29 cellular contexts compared by ENCODE assay signal in genomic region chr10:36362257-36362656, GRCh38.
DNase-seq lines count a peak whose midpoint lies in the region; ATAC-seq, FAIRE-seq and TF ChIP-seq lines count a peak whose summit lies in the region.
"Had no signal": no experiment of that assay in that cellular context is flagged by ENCODE, and none has a peak within 500 bp of the region (broad histone marks: within the 10 kb centered on the region; RNA-seq: fewer than 3 reads in every experiment).

No MANE protein-coding gene starts in this region.

- CTCF ChIA-PET in H1 (lab: Charles Lee; ENCODE audit: partially characterized antibody), result no interaction called here

- H3K4me1 ChIP-seq in H1 (replicated peaks in 1 of 4; ENCODE audit: control insufficient read depth in 3 of 4, insufficient read depth in 4 of 4, low read length in 3 of 4), result no peaks in the 10 kb centered on the region
- H3K4me1 ChIP-seq in GM23248 (ENCODE audit: insufficient read depth), result 0 out of 2 replicates have a peak, but pooled peaks cover 4% of the 10 kb centered on the region
- H3K4me1 ChIP-seq: gastrocnemius medialis, Peyer's patch, thyroid gland, vagina had no signal

- no peak overlapping the region for H2AK5ac ChIP-seq in H1 (ENCODE audit: low read depth, low read length)

- POLR2A ChIA-PET in H1 (lab: Charles Lee; ENCODE audit: partially characterized antibody), result no interaction called here

- in situ Hi-C loops in GM23248 (cut with MboI), result no loop called here

- no peak overlapping the region for H2BK20ac ChIP-seq in H1 (ENCODE audit: low read length)

- H3K9me2 ChIP-seq in GM23248 (ENCODE audit: insufficient read depth), result no peaks in the 10 kb centered on the region; the same call in 1 of the 2 replicates

- ATAC-seq in GM21526 (IDR thresholded peaks at IDR 0.05; ENCODE audit: low FRiP score, unreplicated experiment), result no peak
- ATAC-seq in GM18909 (IDR thresholded peaks at IDR 0.05; ENCODE audit: poor library complexity, unreplicated experiment), result no peak
- ATAC-seq: gastrocnemius medialis, natural killer cell had no signal

- H3K9me3 ChIP-seq in H1 (ENCODE audit: insufficient read depth in 2 of 2, low read depth in 1 of 2, low read length in 1 of 2) (no peaks in the 10 kb centered on the region), GM23248 (ENCODE audit: low read depth) (no peaks in the 10 kb centered on the region)
- H3K9me3 ChIP-seq: gastrocnemius medialis, Peyer's patch, thyroid gland, vagina had no signal

- H3K14ac ChIP-seq in H1 (ENCODE audit: insufficient read length), result no peak overlapping the region

- H3K23me2 ChIP-seq in H1 (ENCODE audit: low read depth, low read length), result no peaks in the 10 kb centered on the region; the same call in 1 of the 2 replicates

- H3K4ac ChIP-seq in H1 (replicated peaks; ENCODE audit: insufficient read length, low read depth, low read length), result no peak overlapping the region

- FAIRE-seq in H1 (lab: Jason Lieb, UNC), result no peak
- FAIRE-seq: bronchial epithelial cell, endothelial cell of umbilical vein, GM12892 had no signal

- no peak overlapping the region for H3K27ac ChIP-seq in H1 (ENCODE audit: low read depth, low read length)
- H3K27ac ChIP-seq in GM23248, result no peak overlapping the region
- H3K27ac ChIP-seq: gastrocnemius medialis, Peyer's patch, thyroid gland, vagina had no signal

- no peak for TF ChIP-seq EP300 in H1 (IDR thresholded peaks at IDR 0.05; ENCODE audit: borderline replicate concordance in 1 of 2, low read depth in 2 of 2, low read length in 2 of 2)

- no peak overlapping the region for H2BK5ac ChIP-seq in H1 (ENCODE audit: low read depth, low read length)

- H3K56ac ChIP-seq in H1 (replicated peaks; ENCODE audit: insufficient read length, low read depth, low read length), result no peak overlapping the region

- H2BK120ac ChIP-seq in H1 (replicated peaks; ENCODE audit: low read depth, low read length), result no peak overlapping the region

- no peak overlapping the region for H2BK12ac ChIP-seq in H1 (ENCODE audit: low read depth, low read length)

- WGBS in H1 (ENCODE audit: extremely low coverage in 1 of 2, insufficient coverage in 1 of 2, insufficient read length in 1 of 2, insufficient replicate concordance in 2 of 2, low coverage in 1 of 2, low lambda C conversion rate in 2 of 2, missing lambda C conversion rate in 1 of 2), 2 experiments, result 69% methylated on average over 2 of the region's 2 CpGs; no CpG with 5 or more reads in 1 of the 2 experiments
- WGBS in GM23248 (ENCODE audit: low coverage in 1 of 2, low lambda C conversion rate in 2 of 2, missing lambda C conversion rate in 2 of 2), 2 experiments, result 76 to 80% methylated on average over 2 of the region's 2 CpGs

- H2BK15ac ChIP-seq in H1 (ENCODE audit: low read length), result no peak overlapping the region

- H3K79me1 ChIP-seq in H1 (ENCODE audit: low read depth, low read length), result no peaks in the 10 kb centered on the region

- no peaks in the 10 kb centered on the region for H3K36me3 ChIP-seq in H1 (ENCODE audit: control insufficient read depth in 2 of 4, insufficient read depth in 4 of 4, low read length in 3 of 4)
- H3K36me3 ChIP-seq in GM23248 (ENCODE audit: low read depth), result no peaks in the 10 kb centered on the region
- H3K36me3 ChIP-seq: gastrocnemius medialis, Peyer's patch, thyroid gland, vagina had no signal

- no peaks in the 10 kb centered on the region for H3K27me3 ChIP-seq in H1 (replicated peaks in 1 of 4; ENCODE audit: control insufficient read depth in 3 of 4, extremely low read depth in 1 of 4, insufficient read depth in 3 of 4, low read length in 3 of 4)
- H3K27me3 ChIP-seq in GM23248 (replicated peaks; ENCODE audit: insufficient read depth), result no peaks in the 10 kb centered on the region
- H3K27me3 ChIP-seq: gastrocnemius medialis, Peyer's patch, thyroid gland, vagina had no signal

- H3F3A ChIP-seq in GM23248 (ENCODE audit: insufficient read depth), result no peaks in the 10 kb centered on the region

- no peak overlapping the region for H4K8ac ChIP-seq in H1 (ENCODE audit: extremely low read depth, insufficient read depth, low read length)

- H3K18ac ChIP-seq in H1 (ENCODE audit: extremely low read depth, low read length), result no peak overlapping the region

- peak; percentile 66 for DNase-seq in DMS 273 treated with DMSO at 0.1 percent for 48 hours (lab: John Stamatoyannopoulos, UW)
- DNase-seq in HuH-7.5 (ENCODE audit: low spot score), result peak; percentile 11
- DNase-seq in NCI-H524 (lab: John Stamatoyannopoulos, UW), result peak; percentile 37 to 75
- no peak for DNase-seq in H1 (ENCODE audit: low read depth in 1 of 2, low spot score in 2 of 2)
- DNase-seq in GM23248, result no peak
- no peak for DNase-seq in AG20443 (ENCODE audit: low spot score)
- DNase-seq: activated CD4-positive, alpha-beta T cell treated with anti-CD3 and anti-CD28 coated beads for 48 hours; activated CD8-positive, alpha-beta memory T cell treated with anti-CD3 and anti-CD28 coated beads for 24 hours; activated effector memory CD4-positive, alpha-beta T cell treated with Interleukin-2 at 50 U/mL for 16 hours; activated T-cell treated with anti-CD3 and anti-CD28 coated beads for 4 hours; aorta; CD8-positive, alpha-beta memory T cell; gastrocnemius medialis; Kasumi-1; natural killer cell; NCI-H1417 treated with DMSO at 0.1 percent for 48 hours; NCI-H446; occipital lobe; Peyer's patch; SHP77; stimulated activated CD4-positive, alpha-beta T cell treated with anti-CD3 and anti-CD28 coated beads, Interleukin-4, amount 100 ng/mL, for 24 hours; thyroid gland had no signal

- H3K4me3 ChIP-seq in H1 (ENCODE audit: extremely low read depth in 1 of 4, insufficient read depth in 2 of 4, low read depth in 3 of 4, low read length in 4 of 4), result no peak overlapping the region
- no peak overlapping the region for H3K4me3 ChIP-seq in GM23248
- H3K4me3 ChIP-seq: gastrocnemius medialis, lung, Peyer's patch, thyroid gland, vagina had no signal

- TF ChIP-seq POLR2A in H1 (IDR thresholded peaks at IDR 0.05; ENCODE audit: control extremely low read depth in 1 of 2, low read depth in 2 of 2, low read length in 2 of 2), result no peak

- H3K4me2 ChIP-seq in H1 (ENCODE audit: insufficient read depth in 1 of 2, low read depth in 2 of 2, low read length in 2 of 2) (no peak overlapping the region), GM23248 (ENCODE audit: unreplicated experiment) (no peak overlapping the region)

- no peak overlapping the region for H4K91ac ChIP-seq in H1 (replicated peaks; ENCODE audit: insufficient read length, low read length)

- TF ChIP-seq CTCF in H1 (IDR thresholded peaks at IDR 0.05; ENCODE audit: control extremely low read depth in 1 of 3, insufficient read depth in 1 of 3, low read depth in 1 of 3, low read length in 3 of 3), result peak in 1 of 3 experiments; percentile 2; a peak in 1 of 4 replicates

- no peaks in the 10 kb centered on the region for H4K20me1 ChIP-seq in H1 (replicated peaks in 1 of 2; ENCODE audit: control insufficient read depth in 1 of 2, insufficient read depth in 2 of 2, low read length in 2 of 2)
- no peaks in the 10 kb centered on the region for H4K20me1 ChIP-seq in GM23248 (ENCODE audit: insufficient read depth)

- H3K9ac ChIP-seq in H1 (replicated peaks in 1 of 4; ENCODE audit: extremely low read depth in 1 of 4, low read depth in 3 of 4, low read length in 3 of 4) (no peak overlapping the region), GM23248 (no peak overlapping the region)

- H3K79me2 ChIP-seq in H1 (ENCODE audit: control insufficient read depth in 1 of 2, insufficient read depth in 2 of 2, low read length in 2 of 2), result no peaks in the 10 kb centered on the region
- H3K79me2 ChIP-seq in GM23248 (ENCODE audit: insufficient read depth), result no peaks in the 10 kb centered on the region

- H2AFZ ChIP-seq in H1 (ENCODE audit: low read length) (no peak overlapping the region), GM23248 (no peak overlapping the region)

- no peak overlapping the region for H4K5ac ChIP-seq in H1 (ENCODE audit: insufficient read length, low read depth, low read length)

- H3K23ac ChIP-seq in H1 (ENCODE audit: insufficient read length), result no peak overlapping the region

- peak; percentile 21 to 39; a peak in 3 of 4 replicates for TF ChIP-seq RAD21 in H1 (IDR thresholded peaks at IDR 0.05 in 1 of 2, conservative IDR thresholded peaks at IDR 0.05 in 1 of 2; ENCODE audit: low read depth in 2 of 2, low read length in 2 of 2)

TF ChIP-seq in H1, 55 proteins besides CTCF, POLR2A, EP300 and RAD21:
- TF ChIP-seq CHD1 (IDR thresholded peaks at IDR 0.05; ENCODE audit: low read depth, low read length), result no peak
- no peak for TF ChIP-seq KDM5A (IDR thresholded peaks at IDR 0.05; ENCODE audit: low read length)
- no peak for TF ChIP-seq SUZ12 (IDR thresholded peaks at IDR 0.05; ENCODE audit: low read length)
- TF ChIP-seq RNF2 (IDR thresholded peaks at IDR 0.05; ENCODE audit: borderline replicate concordance, low read depth, low read length, missing control alignments, poor library complexity, severe bottlenecking), result no peak
- TF ChIP-seq NRF1 (IDR thresholded peaks at IDR 0.05; ENCODE audit: low read depth, low read length), result no peak
- TF ChIP-seq KDM4A (IDR thresholded peaks at IDR 0.05; ENCODE audit: low read depth, low read length, severe bottlenecking), result no peak
- no peak for TF ChIP-seq CEBPB (IDR thresholded peaks at IDR 0.05; ENCODE audit: low read depth, low read length)
- TF ChIP-seq ZNF274 (IDR thresholded peaks at IDR 0.05; ENCODE audit: borderline replicate concordance, extremely low read depth, low read length), result no peak
- no peak for TF ChIP-seq TCF12 (IDR thresholded peaks at IDR 0.05; ENCODE audit: low read depth, low read length)
- TF ChIP-seq BRCA1 (IDR thresholded peaks at IDR 0.05; ENCODE audit: low read depth, low read length), result no peak
- TF ChIP-seq, protein P1, sequence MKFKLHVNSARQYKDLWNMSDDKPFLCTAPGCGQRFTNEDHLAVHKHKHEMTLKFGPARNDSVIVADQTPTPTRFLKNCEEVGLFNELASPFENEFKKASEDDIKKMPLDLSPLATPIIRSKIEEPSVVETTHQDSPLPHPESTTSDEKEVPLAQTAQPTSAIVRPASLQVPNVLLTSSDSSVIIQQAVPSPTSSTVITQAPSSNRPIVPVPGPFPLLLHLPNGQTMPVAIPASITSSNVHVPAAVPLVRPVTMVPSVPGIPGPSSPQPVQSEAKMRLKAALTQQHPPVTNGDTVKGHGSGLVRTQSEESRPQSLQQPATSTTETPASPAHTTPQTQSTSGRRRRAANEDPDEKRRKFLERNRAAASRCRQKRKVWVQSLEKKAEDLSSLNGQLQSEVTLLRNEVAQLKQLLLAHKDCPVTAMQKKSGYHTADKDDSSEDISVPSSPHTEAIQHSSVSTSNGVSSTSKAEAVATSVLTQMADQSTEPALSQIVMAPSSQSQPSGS (IDR thresholded peaks at IDR 0.05; ENCODE audit: low read length), result no peak
- no peak for TF ChIP-seq GABPA (IDR thresholded peaks at IDR 0.05; ENCODE audit: borderline replicate concordance, insufficient read depth, low read length)

Comparison
In these comparisons a context has a peak if more than half of its experiments do, and no peak if none do; other contexts are left out.
1. DNase-seq: peak in DMS 273 treated with DMSO at 0.1 percent for 48 hours (single experiment), HuH-7.5 (single experiment) and NCI-H524 (2 of 2); none in H1 (0 of 2), GM23248 (single experiment) and AG20443 (single experiment).